7 cellular contexts compared by ENCODE assay signal in the genomic region with DNA sequence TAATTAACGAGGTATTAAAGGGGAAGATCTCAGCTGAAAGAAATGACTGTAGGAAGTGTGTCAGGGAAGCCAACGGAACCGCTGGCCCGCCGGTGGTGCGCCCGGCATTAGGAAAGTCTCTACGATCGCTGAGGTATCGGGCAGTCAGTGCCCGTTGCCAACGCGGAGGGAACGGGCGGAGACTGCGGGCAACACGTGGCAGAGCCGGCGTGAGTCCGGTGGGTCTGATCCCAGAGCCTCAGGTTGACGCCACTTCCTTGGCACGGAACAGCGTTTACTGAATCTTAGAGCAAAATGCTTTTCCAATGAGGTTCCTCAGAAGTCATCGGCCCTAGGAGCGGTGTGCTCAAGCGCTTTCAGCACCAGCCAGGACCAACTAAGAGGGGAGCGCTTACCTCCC.
DNase-seq lines count a peak whose midpoint lies in the region; ATAC-seq and TF ChIP-seq lines count a peak whose summit lies in the region.
"Not testable (repeated sequence)": the region's sequence is repeated elsewhere in the genome, so short reads cannot be mapped to it uniquely, and the experiment has no call there.

No MANE protein-coding gene starts in this region.

- not testable (repeated sequence) for H3K9me3 ChIP-seq in WERI-Rb-1 (ENCODE audit: severe bottlenecking); right lobe of liver

- H3K4me1 ChIP-seq in right lobe of liver: not testable (repeated sequence)

- DNase-seq in ELF-1 (ENCODE audit: low read depth, low spot score) (peak; percentile 66), NCI-H1105 treated with DMSO at 0.1 percent for 48 hours (lab: John Stamatoyannopoulos, UW) (peak; percentile 44), WERI-Rb-1 (peak; percentile 13), brain microvascular endothelial cell (peak; percentile 3), glomerular visceral epithelial cell (ENCODE audit: extremely low spot score) (peak; percentile 72), right lobe of liver (peak; percentile 44 to 56 (median 56)), renal cortical epithelial cell (ENCODE audit: low read depth) (peak; percentile 73)

- H3K36me3 ChIP-seq in WERI-Rb-1; brain microvascular endothelial cell (replicated peaks); right lobe of liver: not testable (repeated sequence)

- not testable (repeated sequence) for TF ChIP-seq CTCF in WERI-Rb-1 (IDR thresholded peaks at IDR 0.05; ENCODE audit: low read depth, low read length); brain microvascular endothelial cell (IDR thresholded peaks at IDR 0.05; ENCODE audit: low read depth, low read length, missing control alignments); right lobe of liver (IDR thresholded peaks at IDR 0.05)

- H3K4me3 ChIP-seq in WERI-Rb-1 (ENCODE audit: low read depth, low read length): peak overlapping the region; percentile 62
- peak overlapping the region; percentile 54 for H3K4me3 ChIP-seq in brain microvascular endothelial cell (ENCODE audit: low read depth, low read length)
- peak overlapping the region; percentile 22 to 43 (median 34) for H3K4me3 ChIP-seq in right lobe of liver

- ATAC-seq in right lobe of liver: peak; percentile 59 to 80 (median 66)

- not testable (repeated sequence) for H3K27me3 ChIP-seq in WERI-Rb-1 (ENCODE audit: insufficient read depth, low read depth, severe bottlenecking); right lobe of liver
- peaks cover 15% of the 10 kb centered on the region for H3K27me3 ChIP-seq in brain microvascular endothelial cell (replicated peaks)

- not testable (repeated sequence) for TF ChIP-seq POLR2A in right lobe of liver (IDR thresholded peaks at IDR 0.05)

- in situ Hi-C loops in brain microvascular endothelial cell (cut with HindIII; ENCODE audit: low pct_ligation_motif_present, low sequenced_read_pairs): not testable (repeated sequence)

- intact Hi-C loops in right lobe of liver (cut with DNase I): not testable (repeated sequence)

- whole genome bisulfite sequencing in right lobe of liver (ENCODE audit: insufficient coverage, low coverage, low lambda C conversion rate, missing lambda C conversion rate): 0% methylated on average over 1 of the region's 27 CpGs

- H3K27ac ChIP-seq in WERI-Rb-1, brain microvascular endothelial cell, right lobe of liver: not testable (repeated sequence)

Comparison
In these comparisons a context has a peak if more than half of its experiments do, and no peak if none do; other contexts are left out.
1. DNase-seq: peak in every context shown above with its lines; median percentile 73 in renal cortical epithelial cell; 72 in glomerular visceral epithelial cell; 66 in ELF-1; 56 in right lobe of liver; 44 in NCI-H1105 treated with DMSO at 0.1 percent for 48 hours; 13 in WERI-Rb-1; 3 in brain microvascular endothelial cell.